9 cellular contexts compared by ENCODE assay signal in the genomic region with DNA sequence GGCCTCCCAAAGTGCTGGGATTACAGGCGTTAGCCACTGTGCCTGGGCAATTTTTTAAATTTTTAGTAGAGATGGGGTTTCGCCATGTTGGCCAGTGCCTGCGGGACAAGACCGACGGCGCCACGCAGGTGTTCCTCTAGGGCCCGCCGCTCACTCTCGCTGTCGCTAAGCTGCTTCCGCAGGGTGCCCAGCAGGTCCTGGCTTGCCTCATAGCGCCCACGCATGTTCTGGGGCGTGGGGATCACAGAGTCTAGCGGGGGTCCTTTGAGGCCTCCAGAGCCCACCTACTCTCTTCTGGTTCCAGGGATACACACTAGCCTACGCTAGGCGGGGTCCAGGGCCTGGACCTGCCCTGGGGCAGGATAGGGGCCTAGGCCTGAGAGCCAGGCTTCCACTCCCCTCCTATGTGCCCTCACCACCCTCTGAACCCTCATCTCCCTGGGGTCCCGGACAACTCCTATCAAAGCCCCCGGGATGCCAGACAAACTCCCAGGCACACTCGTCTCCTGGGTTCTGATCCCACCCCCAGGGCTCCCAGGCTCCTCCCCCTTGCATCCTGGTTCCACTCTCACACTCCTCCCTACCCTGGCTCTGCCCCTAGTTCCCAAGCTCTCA. TPM values are rescaled to one million over a fixed set of nuclear protein-coding genes. Genes with fewer than 3 reads are reported as not detected.
DNase-seq lines count a peak whose midpoint lies in the region; ATAC-seq, FAIRE-seq and TF ChIP-seq lines count a peak whose summit lies in the region.
"Not testable (repeated sequence)": the region's sequence is repeated elsewhere in the genome, so short reads cannot be mapped to it uniquely, and the experiment has no call there.
"Had no signal": no experiment of that assay in that cellular context is flagged by ENCODE, and none has a peak within 500 bp of the region (broad histone marks: within the 10 kb centered on the region; RNA-seq: fewer than 3 reads in every experiment).

No MANE protein-coding gene starts in this region.

- WGBS in right cardiac atrium: 96% methylated on average over 21 of the region's 21 CpGs

- TF ChIP-seq POLR2A in GM12891 (IDR thresholded peaks at IDR 0.05; ENCODE audit: low read depth, low read length); uterus (IDR thresholded peaks at IDR 0.05): not testable (repeated sequence)

- CTCF ChIA-PET in activated B cell treated with CpG ODN at 0.5 μM for 24 hours (lab: Charles Lee): not testable (repeated sequence)

- not testable (repeated sequence) for H3K4me3 Mint-ChIP-seq in activated B cell treated with CpG ODN at 0.5 μM for 24 hours, natural killer cell

- not testable (repeated sequence) for H3K9me3 Mint-ChIP-seq in activated B cell treated with CpG ODN at 0.5 μM for 24 hours; activated naive CD4-positive, alpha-beta T cell treated with anti-CD3 and anti-CD28 coated beads, Interleukin-2, amount 50 U/mL, for 72 hours; natural killer cell

- intact Hi-C loops in activated B cell treated with CpG ODN at 0.5 μM for 24 hours (cut with micrococcal nuclease); right cardiac atrium (cut with DNase I); natural killer cell (cut with micrococcal nuclease); sciatic nerve (cut with DNase I); uterus (cut with DNase I; ENCODE audit: low total_unique reads): not testable (repeated sequence)

- H3K4me3 ChIP-seq in right cardiac atrium (ENCODE audit: low read length); uterus: not testable (repeated sequence)

- H3K4me1 ChIP-seq in right cardiac atrium (ENCODE audit: control insufficient read depth, insufficient read depth, low read length); uterus: not testable (repeated sequence)

- not testable (repeated sequence) for H3K9me3 ChIP-seq in right cardiac atrium (ENCODE audit: control insufficient read depth, low read length); uterus

- H3K27me3 Mint-ChIP-seq in activated B cell treated with CpG ODN at 0.5 μM for 24 hours; natural killer cell (ENCODE audit: low read depth in 2 of 2): not testable (repeated sequence)

- POLR2A ChIA-PET in activated B cell treated with CpG ODN at 0.5 μM for 24 hours (lab: Charles Lee): not testable (repeated sequence)

- H3K36me3 ChIP-seq in uterus: not testable (repeated sequence)

- ATAC-seq in activated B cell treated with CpG ODN at 0.5 μM for 24 hours (ENCODE audit: low read depth); activated naive CD4-positive, alpha-beta T cell treated with anti-CD3 and anti-CD28 coated beads, Interleukin-2, amount 50 U/mL, for 72 hours: not testable (repeated sequence)
- ATAC-seq in right cardiac atrium: peak; percentile 1
- peak in 2 of 3 donors; percentile 4 to 12 for ATAC-seq in natural killer cell
- peak; percentile 1 for ATAC-seq in sciatic nerve

- not testable (repeated sequence) for TF ChIP-seq CTCF in activated B cell treated with CpG ODN at 0.5 μM for 24 hours (IDR thresholded peaks at IDR 0.05); natural killer cell (IDR thresholded peaks at IDR 0.05); uterus (IDR thresholded peaks at IDR 0.05)

- not testable (repeated sequence) for H3K27ac ChIP-seq in right cardiac atrium (ENCODE audit: low read length); uterus

- not testable (repeated sequence) for FAIRE-seq in GM12891 (lab: Jason Lieb, UNC)

- not testable (repeated sequence) for H3K27me3 ChIP-seq in right cardiac atrium (ENCODE audit: control insufficient read depth, insufficient read depth); uterus

- not testable (repeated sequence) for H3K4me1 Mint-ChIP-seq in activated B cell treated with CpG ODN at 0.5 μM for 24 hours
- H3K4me1 Mint-ChIP-seq in natural killer cell: peaks cover 6 to 28% of the 10 kb centered on the region in 2 donors

- H3K27ac Mint-ChIP-seq in activated B cell treated with CpG ODN at 0.5 μM for 24 hours: not testable (repeated sequence)
- H3K27ac Mint-ChIP-seq in activated naive CD4-positive, alpha-beta T cell treated with anti-CD3 and anti-CD28 coated beads, Interleukin-2, amount 50 U/mL, for 72 hours: peak overlapping the region; percentile 59 to 62
- H3K27ac Mint-ChIP-seq in natural killer cell: peak overlapping the region; percentile 6 to 31

- H3K36me3 Mint-ChIP-seq in activated B cell treated with CpG ODN at 0.5 μM for 24 hours (ENCODE audit: low read depth) (peaks cover 76% of the 10 kb centered on the region), natural killer cell (peaks cover 13% of the 10 kb centered on the region)
- H3K36me3 Mint-ChIP-seq in activated naive CD4-positive, alpha-beta T cell treated with anti-CD3 and anti-CD28 coated beads, Interleukin-2, amount 50 U/mL, for 72 hours: peaks cover 4 to 17% of the 10 kb centered on the region in 2 donors

- DNase-seq in GM12891 (ENCODE audit: insufficient read length, low spot score); natural killer cell: not testable (repeated sequence)
- DNase-seq in activated B cell treated with CpG ODN at 0.5 μM for 24 hours (peak; percentile 27), ecto neural progenitor cell (ENCODE audit: low spot score) (peak; percentile 63), right cardiac atrium (peak; percentile 16 to 56 (median 54)), sciatic nerve (ENCODE audit: low spot score) (peak; percentile 64), uterus (peak; percentile 20 to 37)
- DNase-seq in activated naive CD4-positive, alpha-beta T cell treated with anti-CD3 and anti-CD28 coated beads, Interleukin-2, amount 50 U/mL, for 72 hours (ENCODE audit: low spot score in 2 of 2): peak in 1 of 2 donors; percentile 57

TF ChIP-seq in GM12891, 5 proteins besides CTCF, POLR2A, EP300 and RAD21:
- TF ChIP-seq POU2F2 (IDR thresholded peaks at IDR 0.05; ENCODE audit: low read depth, low read length): 0 out of 2 replicates have a peak, but pooled peaks have one; percentile 22

RNA-seq across cellular contexts. Expression of gene NBPF1, which starts 16.7 kb away (rescaled TPM):
- polyA plus RNA-seq in GM12891 (2012; ENCODE audit: low read depth, missing spikeins): 1.0 TPM
- total RNA-seq in activated B cell treated with CpG ODN at 0.5 μM for 24 hours (20.0 and 20.2 TPM in 2 replicates), right cardiac atrium (10 to 100 TPM in 3 of 4 donors, 1 to 10 TPM in 1; 8.9 to 18.7 (median 15.7) TPM), natural killer cell (10 to 100 TPM; 18.4 to 26.0 (median 22.8) TPM), sciatic nerve (40.4 TPM), uterus (100 to 1,000 TPM in 1 of 4 donors, 10 to 100 TPM in 3; 29.4 to 178 (median 39.2) TPM)
- 1 to 10 TPM; 6.2 to 6.5 TPM for total RNA-seq in activated naive CD4-positive, alpha-beta T cell treated with anti-CD3 and anti-CD28 coated beads, Interleukin-2, amount 50 U/mL, for 72 hours
- polyA plus RNA-seq in right cardiac atrium: 6.5 TPM

RNA-seq across cellular contexts. Expression of gene RNU1-3, which starts 36.7 kb away (rescaled TPM):
- 40.8 TPM for polyA plus RNA-seq in GM12891 (2012; ENCODE audit: low read depth, missing spikeins)
- 3,526 and 4,195 TPM in 2 replicates for total RNA-seq in activated B cell treated with CpG ODN at 0.5 μM for 24 hours
- 1,000 to 10,000 TPM; 1,082 to 1,722 TPM for total RNA-seq in activated naive CD4-positive, alpha-beta T cell treated with anti-CD3 and anti-CD28 coated beads, Interleukin-2, amount 50 U/mL, for 72 hours
- 1,000 to 10,000 TPM; 3,675 to 8,578 (median 7,073) TPM for total RNA-seq in right cardiac atrium
- polyA plus RNA-seq in right cardiac atrium: not detected
- total RNA-seq in natural killer cell: 1,000 to 10,000 TPM; 2,937 to 3,261 (median 3,038) TPM
- 13,769 TPM for total RNA-seq in sciatic nerve
- 1,000 to 10,000 TPM in 1 of 4 donors, under 1 TPM in 3; under 0.01 to 2,125 (median under 0.01) TPM for total RNA-seq in uterus
- polyA plus RNA-seq: heart right ventricle had no signal
